1 cellular context compared by ENCODE assay signal in genomic region chr13:98837896-98838295, GRCh38.
TF ChIP-seq lines count a peak whose summit lies in the region.

No MANE protein-coding gene starts in this region.

TF ChIP-seq in HepG2, 621 proteins besides CTCF, POLR2A, EP300 and RAD21 (continued from another document):
- TF ChIP-seq ZUFSP (CRISPR knock-in tag; IDR thresholded peaks at IDR 0.05; ENCODE audit: borderline replicate concordance) (no peak), ATF4 (CRISPR knock-in tag; IDR thresholded peaks at IDR 0.05) (no peak), IRX3 (CRISPR knock-in tag; IDR thresholded peaks at IDR 0.05; ENCODE audit: borderline replicate concordance, low read depth) (no peak)
TF ChIP-seq in HepG2: peak in this region for 1.
